In genomic region chr3:136672457-136672856, GRCh38 we compare ENCODE assay signal across 15 cellular contexts.
DNase-seq lines count a peak whose midpoint lies in the region; ATAC-seq, FAIRE-seq and TF ChIP-seq lines count a peak whose summit lies in the region.
"Had no signal": no experiment of that assay in that cellular context is flagged by ENCODE, and none has a peak within 500 bp of the region (broad histone marks: within the 10 kb centered on the region; RNA-seq: fewer than 3 reads in every experiment).

No MANE protein-coding gene starts in this region.

- no peak overlapping the region for H4K91ac ChIP-seq in IMR-90 (ENCODE audit: insufficient read depth, low read depth, low read length)

- no peak overlapping the region for H2AK5ac ChIP-seq in IMR-90 (ENCODE audit: low read depth, low read length)

- POLR2A ChIA-PET in IMR-90 (lab: Charles Lee; ENCODE audit: unreplicated experiment) = no interaction called here

- peaks cover 19% of the 10 kb centered on the region; the same call in 1 of the 2 replicates for H4K20me1 ChIP-seq in IMR-90 (ENCODE audit: insufficient read depth, low read length)

- H3K36me3 Mint-ChIP-seq in CD14-positive monocyte = peaks cover 6 to 7% of the 10 kb centered on the region in 2 donors

- peaks cover 31% of the 10 kb centered on the region for H3K4me1 Mint-ChIP-seq in CD14-positive monocyte

- H3K36me3 ChIP-seq in IMR-90 (ENCODE audit: control insufficient read depth, insufficient read depth, low read length) (peaks cover 2% of the 10 kb centered on the region; the same call in 1 of the 2 replicates), pancreas (no peaks in the 10 kb centered on the region)
- H3K36me3 ChIP-seq: HAP-1 had no signal

- CTCF ChIA-PET in IMR-90 (lab: Yijun Ruan, JAX) = interaction anchor here (0.9 to 1.0 kb wide), 2 partner anchors 8 to 80 kb away, joined by 3 to 8 read pairs; partner anchors contain the start of gene STAG1

- H4K8ac ChIP-seq in IMR-90 (ENCODE audit: low read depth in 2 of 2, low read length in 2 of 2) = no peak overlapping the region; a peak in 1 of 4 replicates

- H3K18ac ChIP-seq in IMR-90 (ENCODE audit: low read depth, low read length) = no peak overlapping the region; the same call in 1 of the 2 replicates

- dilution Hi-C loops in IMR-90 (cut with HindIII; ENCODE audit: low sequenced_read_pairs, unreplicated experiment) = no loop called here

- H2BK120ac ChIP-seq in IMR-90 (ENCODE audit: low read depth, low read length) = no peak overlapping the region

- H3K4me2 ChIP-seq in IMR-90 (ENCODE audit: low read depth, low read length) = no peak overlapping the region

- H3K9me3 ChIP-seq in IMR-90 (ENCODE audit: control insufficient read depth, insufficient read depth, low read length) (no peaks in the 10 kb centered on the region), pancreas (no peaks in the 10 kb centered on the region)
- H3K9me3 ChIP-seq: HAP-1 had no signal

- no peak overlapping the region for H4K5ac ChIP-seq in IMR-90 (ENCODE audit: low read depth, low read length)

- H2AFZ ChIP-seq in IMR-90 (replicated peaks; ENCODE audit: low read length, poor library complexity) = no peak overlapping the region

- FAIRE-seq in pancreas (lab: Jason Lieb, UNC) = no peak

- no TSS peak for BruUV-seq in IMR-90 (replicated peaks; lab: Mats Ljungman, UMichigan)

- no peak overlapping the region; the same call in 1 of the 2 replicates for H3K14ac ChIP-seq in IMR-90 (replicated peaks; ENCODE audit: low read depth, low read length)

- H3K4me3 Mint-ChIP-seq in CD14-positive monocyte = no peak overlapping the region

- peaks cover 9% of the 10 kb centered on the region for H3K9me1 ChIP-seq in IMR-90 (ENCODE audit: insufficient read depth, low read length)

- DNase-seq in CD14-positive monocyte (ENCODE audit: low spot score) (no peak), IMR-90 (no peak), erythroblast (lab: John Stamatoyannopoulos, UW) (peak; percentile 29 to 41), pancreas (no peak), SKM-1 treated with dmso at 0.1 percent for 144 hours (lab: John Stamatoyannopoulos, UW; ENCODE audit: unreplicated experiment) (no peak)
- DNase-seq in activated effector memory CD4-positive, alpha-beta T cell treated with Interleukin-2 at 50 U/mL for 16 hours = no peak
- DNase-seq: C1 segment of cervical spinal cord, DMS79 treated with DMSO at 0.1 percent for 48 hours, NCI-H1105, NCI-H2081, NCI-H748 treated with DMSO at 0.1 percent for 48 hours, SHP77 had no signal

- H3K27ac ChIP-seq in IMR-90 (ENCODE audit: insufficient read depth, low read length) (no peak overlapping the region), pancreas (no peak overlapping the region)
- H3K27ac ChIP-seq: SK-N-MC had no signal

- H3K4ac ChIP-seq in IMR-90 (ENCODE audit: low read depth, low read length) = no peak overlapping the region

- no peak overlapping the region; the same call in 1 of the 2 replicates for H3K23ac ChIP-seq in IMR-90 (ENCODE audit: low read depth, low read length)

- intact Hi-C loops in CD14-positive monocyte (cut with micrococcal nuclease) (no loop called here), IMR-90 (cut with micrococcal nuclease) (no loop called here), pancreas (cut with DNase I) (no loop called here)

- peak overlapping the region in 4 of 7 donors; percentile 17 to 54 (median 42) for H3K27ac Mint-ChIP-seq in CD14-positive monocyte

- in situ Hi-C loops in IMR-90 (cut with MboI; ENCODE audit: low sequenced_read_pairs) = no loop called here

- H3K9ac ChIP-seq in IMR-90 (ENCODE audit: low read depth, low read length) = no peak overlapping the region

- H3K9me3 Mint-ChIP-seq in CD14-positive monocyte = peaks cover 0 to 2% (median 0%) of the 10 kb centered on the region in 7 donors

- no peak overlapping the region for H3K56ac ChIP-seq in IMR-90 (ENCODE audit: extremely low read depth, insufficient read depth, low read length)

- ATAC-seq in IMR-90 (ENCODE audit: low read depth) (no peak), pancreas (peak in 3 of 4 donors; percentile 15 to 52 (median 16)), HG03045 (IDR thresholded peaks at IDR 0.05; ENCODE audit: unreplicated experiment) (no peak)

- TF ChIP-seq RAD21 in IMR-90 (IDR thresholded peaks at IDR 0.05; ENCODE audit: low read length) = no peak

- no peak overlapping the region for H2BK20ac ChIP-seq in IMR-90 (ENCODE audit: low read depth, low read length)

- TF ChIP-seq CTCF in CD14-positive monocyte (IDR thresholded peaks at IDR 0.05) = no peak
- no peak for TF ChIP-seq CTCF in IMR-90 (conservative IDR thresholded peaks at IDR 0.05; ENCODE audit: low read depth, low read length)
- TF ChIP-seq CTCF in pancreas (IDR thresholded peaks at IDR 0.05) = no peak

- H2AK9ac ChIP-seq in IMR-90 (replicated peaks; ENCODE audit: low read depth, low read length, poor library complexity) = no peak overlapping the region

- H3K27me3 ChIP-seq in IMR-90 (ENCODE audit: control insufficient read depth, insufficient read depth, low read length) = no peaks in the 10 kb centered on the region
- H3K27me3 ChIP-seq in pancreas = no peaks in the 10 kb centered on the region

- H3K4me1 ChIP-seq in IMR-90 (ENCODE audit: control insufficient read depth, insufficient read depth, low read length) = peaks cover 5% of the 10 kb centered on the region
- peaks cover 0 to 27% (median 6%) of the 10 kb centered on the region in 3 donors for H3K4me1 ChIP-seq in pancreas
- H3K4me1 ChIP-seq: HAP-1 had no signal

- H3K27me3 Mint-ChIP-seq in CD14-positive monocyte (ENCODE audit: low read depth in 3 of 3) = no peaks in the 10 kb centered on the region

- H3K79me1 ChIP-seq in IMR-90 (ENCODE audit: low read depth in 1 of 2, low read length in 2 of 2) = peaks cover 29 to 70% of the 10 kb centered on the region in 2 experiments

- no CpG with 5 or more reads among the region's 1 CpG for WGBS in IMR-90 (ENCODE audit: extremely low coverage in 2 of 2, insufficient read length in 1 of 2), 2 experiments
- 43 to 60% methylated on average over 1 of the region's 1 CpG for WGBS in pancreas, 2 donors

- TF ChIP-seq POLR2A in IMR-90 (IDR thresholded peaks at IDR 0.05; ENCODE audit: low read depth, low read length) = no peak
- TF ChIP-seq POLR2A in erythroblast (IDR thresholded peaks at IDR 0.05; ENCODE audit: low read length) = no peak

- peak overlapping the region; percentile 66 for H2BK5ac ChIP-seq in IMR-90 (ENCODE audit: low read depth, low read length, poor library complexity, severe bottlenecking)

- no peak overlapping the region for H3K4me3 ChIP-seq in IMR-90 (ENCODE audit: insufficient read depth, low read depth, low read length)
- H3K4me3 ChIP-seq in pancreas = no peak overlapping the region
- H3K4me3 ChIP-seq: HAP-1, SK-N-MC had no signal

- H2BK15ac ChIP-seq in IMR-90 (ENCODE audit: low read depth, low read length) = no peak overlapping the region

TF ChIP-seq in IMR-90, 13 proteins besides CTCF, POLR2A, EP300 and RAD21:
- TF ChIP-seq MXI1 (IDR thresholded peaks at IDR 0.05; ENCODE audit: borderline replicate concordance, low read depth, low read length) (no peak), NFE2L2 (IDR thresholded peaks at IDR 0.05; ENCODE audit: low read depth, low read length) (no peak), FOS (IDR thresholded peaks at IDR 0.05; ENCODE audit: low read depth, low read length) (no peak), MAFK (IDR thresholded peaks at IDR 0.05; ENCODE audit: low read depth, low read length) (no peak), CHD1 (IDR thresholded peaks at IDR 0.05; ENCODE audit: low read depth, low read length) (no peak), SMC3 (IDR thresholded peaks at IDR 0.05; ENCODE audit: low read depth, low read length) (no peak), MAZ (IDR thresholded peaks at IDR 0.05; ENCODE audit: borderline replicate concordance, low read depth, low read length) (no peak), RCOR1 (IDR thresholded peaks at IDR 0.05; ENCODE audit: insufficient replicate concordance, low read length) (no peak), ELK1 (IDR thresholded peaks at IDR 0.05; ENCODE audit: borderline replicate concordance, low read depth, low read length) (no peak), CEBPB (IDR thresholded peaks at IDR 0.05; ENCODE audit: low read depth, low read length) (no peak)

Comparison
In these comparisons a context has a peak if more than half of its experiments do, and no peak if none do; other contexts are left out.
1. DNase-seq: peak in erythroblast (2 of 2); none in CD14-positive monocyte (single experiment), IMR-90 (single experiment), pancreas (0 of 6), SKM-1 treated with dmso at 0.1 percent for 144 hours (single experiment) and activated effector memory CD4-positive, alpha-beta T cell treated with Interleukin-2 at 50 U/mL for 16 hours (single experiment).
2. ATAC-seq: peak in pancreas (3 of 4); none in IMR-90 (single experiment) and HG03045 (single experiment).